In the genomic region with DNA sequence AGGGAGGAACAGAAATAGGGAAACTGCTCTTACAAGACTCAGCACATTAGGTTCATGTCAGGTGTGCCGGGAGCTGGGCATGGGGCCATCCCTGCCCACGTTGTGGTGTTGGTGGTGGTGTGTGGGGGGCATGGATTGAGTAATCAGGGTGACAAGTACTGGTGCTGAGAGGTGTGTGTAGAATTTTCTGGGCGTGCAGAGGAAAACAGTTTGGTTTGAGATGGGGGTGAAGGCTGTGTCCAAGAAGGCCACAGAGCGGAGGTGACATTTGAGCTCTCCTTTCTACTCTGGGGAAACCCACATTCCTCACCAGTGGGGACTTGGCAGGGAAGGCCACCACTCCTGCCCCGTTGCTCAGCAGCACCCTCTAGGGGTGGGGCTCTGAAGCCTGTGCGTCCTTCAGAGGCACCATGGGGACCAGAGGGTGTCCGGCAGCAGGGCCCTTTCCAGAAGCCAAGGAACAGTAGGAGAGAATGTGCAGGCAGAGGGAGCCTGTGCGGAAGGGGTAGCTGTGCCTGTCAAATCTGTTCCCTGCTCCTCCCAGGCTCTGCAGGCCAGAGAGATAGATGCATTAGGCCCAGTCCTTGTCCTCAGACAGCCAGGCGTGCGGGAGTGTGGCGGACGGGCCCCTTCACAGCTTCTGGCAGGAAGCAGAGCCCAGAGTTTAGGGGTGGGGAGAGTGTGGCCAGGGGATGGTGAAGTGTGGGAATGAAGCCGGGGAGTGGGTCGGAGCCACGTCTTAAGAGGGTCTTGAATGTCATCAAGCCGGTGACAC, we compare ENCODE assay signal across 1 cellular context.
TF ChIP-seq lines count a peak whose summit lies in the region.

No MANE protein-coding gene starts in this region.

TF ChIP-seq in H1, 55 proteins besides CTCF, POLR2A, EP300 and RAD21 (continued from another document):
- TF ChIP-seq TAF7 (optimal IDR thresholded peaks at IDR 0.05; ENCODE audit: borderline replicate concordance, low read depth, low read length) (no peak), JUND (IDR thresholded peaks at IDR 0.05; ENCODE audit: low read length) (no peak)
